In the genomic region with DNA sequence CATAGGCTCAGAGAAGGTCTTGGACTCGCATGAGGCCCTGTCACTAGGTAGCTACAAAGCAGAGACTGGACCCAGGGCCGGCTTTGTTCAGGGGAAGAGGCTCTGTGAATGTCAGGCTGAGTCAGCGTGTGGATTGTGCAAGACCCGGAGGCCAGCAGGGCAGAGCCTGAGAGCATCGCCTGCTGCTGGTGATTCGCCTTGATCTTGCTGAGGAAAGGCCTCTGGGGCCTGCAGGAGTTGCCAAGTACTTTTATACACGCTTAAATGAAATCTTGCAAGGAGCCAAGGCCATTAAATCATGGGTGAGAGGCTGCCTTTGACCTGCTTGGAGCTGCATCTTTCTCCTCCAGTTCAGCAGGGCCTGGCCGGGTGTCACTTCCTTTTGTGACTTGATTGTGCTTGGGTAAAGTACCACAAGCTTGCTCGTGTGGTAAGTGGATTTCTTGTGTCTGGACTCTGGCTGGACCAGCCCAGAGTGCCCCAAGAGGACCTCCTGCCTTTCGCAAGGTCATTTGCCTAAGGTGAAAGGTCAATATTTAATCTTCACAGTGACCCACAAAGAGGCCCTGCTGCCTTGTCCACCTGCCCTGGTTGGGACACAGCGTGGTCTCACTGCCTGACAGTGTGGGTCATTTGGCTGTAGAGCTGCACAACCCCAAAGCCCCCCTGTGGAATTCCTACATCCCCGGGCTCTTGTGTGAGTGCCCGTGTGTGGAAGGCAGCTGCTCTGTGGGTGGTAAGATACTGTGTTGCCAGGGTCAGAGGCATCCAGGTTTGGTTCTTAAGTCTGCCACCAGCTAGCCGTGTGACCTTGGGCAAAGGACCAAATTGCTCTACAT, we compare ENCODE assay signal across 9 cellular contexts. TPM values are rescaled to one million over a fixed set of nuclear protein-coding genes. Genes with fewer than 3 reads are reported as not detected.
A peak's percentile ranks its signal among the peaks of the same experiment; 100 is the strongest.
DNase-seq lines count a peak whose midpoint lies in the region; ATAC-seq, FAIRE-seq and TF ChIP-seq lines count a peak whose summit lies in the region.
"Had no signal": no experiment of that assay in that cellular context is flagged by ENCODE, and none has a peak within 500 bp of the region (broad histone marks: within the 10 kb centered on the region; RNA-seq: fewer than 3 reads in every experiment).

No MANE protein-coding gene starts in this region.

- H3K4me1 ChIP-seq in Peyer's patch, result peaks cover 6 to 80% (median 37%) of the 10 kb centered on the region in 4 donors
- peaks cover 47% of the 10 kb centered on the region for H3K4me1 ChIP-seq in ovary (ENCODE audit: insufficient read depth)

- H3K27ac Mint-ChIP-seq in activated naive CD4-positive, alpha-beta T cell treated with anti-CD3 and anti-CD28 coated beads, Interleukin-2, amount 50 U/mL, for 24 hours, result peak overlapping the region; percentile 99

- H3K4me3 ChIP-seq in Peyer's patch, result no peak overlapping the region
- H3K4me3 ChIP-seq in ovary, result no peak overlapping the region

- H3K27me3 ChIP-seq in Peyer's patch (no peaks in the 10 kb centered on the region), ovary (no peaks in the 10 kb centered on the region)

- intact Hi-C loops in ovary (cut with DNase I), result loop anchor here in 1 of 4 donors (5.0 kb wide), 1 partner anchor 37 kb away; no protein-coding TSS in a partner anchor

- no peak for TF ChIP-seq CTCF in Peyer's patch (IDR thresholded peaks at IDR 0.05)
- no peak for TF ChIP-seq CTCF in ovary (IDR thresholded peaks at IDR 0.05)

- H3K4me1 Mint-ChIP-seq in activated naive CD4-positive, alpha-beta T cell treated with anti-CD3 and anti-CD28 coated beads, Interleukin-2, amount 50 U/mL, for 24 hours, result peaks cover 100% of the 10 kb centered on the region

- H3K36me3 ChIP-seq in Peyer's patch (no peaks in the 10 kb centered on the region), ovary (no peaks in the 10 kb centered on the region)

- H3K9me3 ChIP-seq in Peyer's patch (no peaks in the 10 kb centered on the region), ovary (no peaks in the 10 kb centered on the region)

- H3K4me3 Mint-ChIP-seq in activated naive CD4-positive, alpha-beta T cell treated with anti-CD3 and anti-CD28 coated beads, Interleukin-2, amount 50 U/mL, for 24 hours, result peak overlapping the region; percentile 74

- ATAC-seq in HG02970 (IDR thresholded peaks at IDR 0.05; ENCODE audit: low FRiP score, unreplicated experiment), result no peak

- FAIRE-seq in GM19239 (lab: Jason Lieb, UNC), result peak; percentile 35
- FAIRE-seq: TTC549 had no signal

- peak overlapping the region; percentile 62 to 90 (median 82) for H3K27ac ChIP-seq in Peyer's patch
- H3K27ac ChIP-seq in ovary, result peak overlapping the region; percentile 66 to 79

- peaks cover 16% of the 10 kb centered on the region for H3K36me3 Mint-ChIP-seq in activated naive CD4-positive, alpha-beta T cell treated with anti-CD3 and anti-CD28 coated beads, Interleukin-2, amount 50 U/mL, for 24 hours

- WGBS in ovary, 3 donors, result 15 to 18% (median 15%) methylated on average over 14 of the region's 14 CpGs

- TF ChIP-seq EP300 in ovary (IDR thresholded peaks at IDR 0.05), result no peak

- TF ChIP-seq POLR2A in Peyer's patch (IDR thresholded peaks at IDR 0.05), result peak in 1 of 2 donors; percentile 13
- no peak for TF ChIP-seq POLR2A in ovary (IDR thresholded peaks at IDR 0.05)

- no peaks in the 10 kb centered on the region for H3K27me3 Mint-ChIP-seq in activated naive CD4-positive, alpha-beta T cell treated with anti-CD3 and anti-CD28 coated beads, Interleukin-2, amount 50 U/mL, for 24 hours

- DNase-seq in GM19239 (ENCODE audit: insufficient read length, low spot score), result no peak
- peak; percentile 61 to 95 (median 87) for DNase-seq in Peyer's patch
- peak; percentile 96 for DNase-seq in glomerular visceral epithelial cell (ENCODE audit: extremely low spot score)
- peak; percentile 89 to 96 (median 94) for DNase-seq in ovary
- peak; percentile 94 for DNase-seq in ureter (ENCODE audit: low spot score)
- no peak for DNase-seq in NCI-H2107 (lab: John Stamatoyannopoulos, UW)

- peaks cover 6% of the 10 kb centered on the region for H3K9me3 Mint-ChIP-seq in activated naive CD4-positive, alpha-beta T cell treated with anti-CD3 and anti-CD28 coated beads, Interleukin-2, amount 50 U/mL, for 24 hours

RNA-seq across cellular contexts. Expression of gene SH2D4B, which starts 38.6 kb away (rescaled TPM):
- total RNA-seq in Peyer's patch, result not detected
- under 1 TPM in 3 of 7 donors, not detected in 4; 0.05 to 0.53 (median 0.10) TPM for total RNA-seq in ovary
- polyA plus RNA-seq in ovary, result under 1 TPM in 1 of 2 donors, not detected in 1; 0.10 TPM
- not detected for total RNA-seq in ureter

RNA-seq across cellular contexts. Expression of gene TSPAN14, which starts 44.9 kb away (rescaled TPM):
- total RNA-seq in Peyer's patch (10 to 100 TPM; 51.2 to 72.0 (median 68.0) TPM), ovary (100 to 1,000 TPM in 1 of 7 donors, 10 to 100 TPM in 6; 38.5 to 103 (median 74.8) TPM), ureter (177 TPM)
- 10 to 100 TPM; 35.4 to 77.1 TPM for polyA plus RNA-seq in ovary

Comparison
In these comparisons a context has a peak if more than half of its experiments do, and no peak if none do; other contexts are left out.
1. DNase-seq: peak in Peyer's patch (3 of 3), glomerular visceral epithelial cell (single experiment), ovary (5 of 5) and ureter (single experiment); none in GM19239 (single experiment) and NCI-H2107 (single experiment).